ENCODE assay signal across 10 cellular contexts in the genomic region with DNA sequence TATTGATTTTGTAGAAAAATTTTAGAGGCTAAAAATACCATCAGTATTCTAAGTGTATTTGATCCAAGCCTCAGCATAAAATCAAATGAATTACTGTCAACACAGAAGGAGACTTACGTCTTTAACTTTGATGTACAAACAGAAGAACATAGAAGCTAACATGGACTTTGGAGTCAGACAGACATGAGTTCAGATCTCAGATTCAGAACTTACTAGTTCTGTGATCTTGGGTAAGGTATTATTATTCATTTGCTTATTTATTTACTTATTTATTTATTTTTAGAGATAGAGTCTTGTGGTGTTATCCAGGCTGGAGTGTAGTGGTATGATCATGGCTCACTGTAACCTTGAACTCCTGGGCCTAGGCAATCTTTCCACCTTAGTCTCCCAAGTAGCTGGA. TPM values are rescaled to one million over a fixed set of nuclear protein-coding genes. Genes with fewer than 3 reads are reported as not detected.
DNase-seq lines count a peak whose midpoint lies in the region; ATAC-seq, FAIRE-seq and TF ChIP-seq lines count a peak whose summit lies in the region.
"Had no signal": no experiment of that assay in that cellular context is flagged by ENCODE, and none has a peak within 500 bp of the region (broad histone marks: within the 10 kb centered on the region; RNA-seq: fewer than 3 reads in every experiment).

No MANE protein-coding gene starts in this region.

- no peaks in the 10 kb centered on the region for H3K79me2 ChIP-seq in fibroblast of lung (ENCODE audit: control insufficient read depth, insufficient read depth, low read length)

- 0 out of 2 replicates have a peak, but pooled peaks cover 3% of the 10 kb centered on the region for H3K4me1 ChIP-seq in SJCRH30
- H3K4me1 ChIP-seq in fibroblast of lung (ENCODE audit: control insufficient read depth, extremely low read depth, insufficient read depth, low read length) = peaks cover 3% of the 10 kb centered on the region
- peaks cover 0 to 61% (median 32%) of the 10 kb centered on the region in 5 donors for H3K4me1 ChIP-seq in subcutaneous abdominal adipose tissue (ENCODE audit: control insufficient read depth in 5 of 5, insufficient read depth in 5 of 5, low read length in 5 of 5)

- TF ChIP-seq CTCF in fibroblast of lung (conservative IDR thresholded peaks at IDR 0.05 in 1 of 2, IDR thresholded peaks at IDR 0.05 in 1 of 2; ENCODE audit: low read depth in 1 of 2, low read length in 2 of 2) (no peak), D721Med (IDR thresholded peaks at IDR 0.05; ENCODE audit: insufficient read depth, missing control alignments) (no peak)

- no peak overlapping the region for H3K27ac ChIP-seq in SJCRH30
- peak overlapping the region; percentile 72 for H3K27ac ChIP-seq in fibroblast of lung (ENCODE audit: insufficient read depth, low read length)
- H3K27ac ChIP-seq in subcutaneous abdominal adipose tissue (ENCODE audit: low read depth, low read length) = peak overlapping the region; percentile 80

- FAIRE-seq in D721Med (lab: Jason Lieb, UNC) = no peak

- peak overlapping the region; percentile 96 for H2AFZ ChIP-seq in fibroblast of lung (ENCODE audit: low read length)

- peaks cover 9% of the 10 kb centered on the region for H3K27me3 ChIP-seq in SJCRH30
- no peaks in the 10 kb centered on the region for H3K27me3 ChIP-seq in fibroblast of lung (ENCODE audit: control insufficient read depth, insufficient read depth, low read length)
- H3K27me3 ChIP-seq in subcutaneous abdominal adipose tissue (ENCODE audit: control insufficient read depth in 5 of 5, insufficient read depth in 4 of 5, low read length in 5 of 5) = no peaks in the 10 kb centered on the region

- no peaks in the 10 kb centered on the region for H3K27me3 Mint-ChIP-seq in activated T-cell treated with anti-CD3 and anti-CD28 coated beads, Interleukin-2, amount 50 U/mL, for 4 hours (ENCODE audit: low read depth)

- peak overlapping the region; percentile 20 for H3K9ac ChIP-seq in fibroblast of lung (ENCODE audit: insufficient read depth, low read length)
- H3K9ac ChIP-seq in subcutaneous abdominal adipose tissue (ENCODE audit: low read length in 5 of 5) = peak overlapping the region in 4 of 5 donors; percentile 2 to 62 (median 46)

- H4K20me1 ChIP-seq in fibroblast of lung (ENCODE audit: control insufficient read depth, extremely low read depth, insufficient read depth, low read length) = no peaks in the 10 kb centered on the region

- no peak for DNase-seq in activated T-cell treated with anti-CD3 and anti-CD28 coated beads, Interleukin-2, amount 50 U/mL, for 4 hours
- DNase-seq in activated T-cell treated with anti-CD3 and anti-CD28 coated beads for 4 hours (no peak), SJCRH30 (no peak), fibroblast of lung (ENCODE audit: low read depth in 2 of 2) (no peak), GOT3 (lab: John Stamatoyannopoulos, UW) (no peak), D721Med (ENCODE audit: insufficient read length, low spot score) (no peak)
- DNase-seq in stimulated activated naive CD4-positive, alpha-beta T cell treated with Interleukin-2 at 50 U/mL for 16 hours (lab: John Stamatoyannopoulos, UW) = no peak
- DNase-seq: T-helper 9 cell had no signal

- H3K9me3 Mint-ChIP-seq in activated T-cell treated with anti-CD3 and anti-CD28 coated beads, Interleukin-2, amount 50 U/mL, for 4 hours = no peaks in the 10 kb centered on the region

- H3K9me3 ChIP-seq in SJCRH30 (replicated peaks) (no peaks in the 10 kb centered on the region), fibroblast of lung (ENCODE audit: control insufficient read depth, insufficient read depth, low read depth, low read length) (no peaks in the 10 kb centered on the region), subcutaneous abdominal adipose tissue (ENCODE audit: control insufficient read depth in 5 of 5, low read length in 5 of 5) (no peaks in the 10 kb centered on the region)
- H3K9me3 ChIP-seq: gastroesophageal sphincter had no signal

- peak overlapping the region; percentile 89 for H3K4me3 Mint-ChIP-seq in activated T-cell treated with anti-CD3 and anti-CD28 coated beads, Interleukin-2, amount 50 U/mL, for 4 hours

- H3K4me2 ChIP-seq in fibroblast of lung (ENCODE audit: extremely low read depth, insufficient read depth, low read length) = peak overlapping the region; percentile 95

- ATAC-seq in activated T-cell treated with anti-CD3 and anti-CD28 coated beads, Interleukin-2, amount 50 U/mL, for 4 hours = no peak

- H3K4me3 ChIP-seq in SJCRH30 (peak overlapping the region; percentile 44), fibroblast of lung (replicated peaks in 1 of 4; ENCODE audit: control extremely low read depth in 1 of 4, insufficient read depth in 1 of 4, low read depth in 3 of 4, low read length in 4 of 4) (peak overlapping the region; percentile 39 to 48 (median 44)), subcutaneous abdominal adipose tissue (ENCODE audit: low read depth in 1 of 5, low read length in 5 of 5) (peak overlapping the region in 4 of 5 donors; percentile 66 to 71 (median 68))

- H3K36me3 Mint-ChIP-seq in activated T-cell treated with anti-CD3 and anti-CD28 coated beads, Interleukin-2, amount 50 U/mL, for 4 hours (ENCODE audit: insufficient read depth) = no peaks in the 10 kb centered on the region

- peaks cover 51% of the 10 kb centered on the region for H3K4me1 Mint-ChIP-seq in activated T-cell treated with anti-CD3 and anti-CD28 coated beads, Interleukin-2, amount 50 U/mL, for 4 hours (ENCODE audit: low read depth)

- H3K36me3 ChIP-seq in SJCRH30 (no peaks in the 10 kb centered on the region), fibroblast of lung (ENCODE audit: control insufficient read depth, insufficient read depth, low read length) (no peaks in the 10 kb centered on the region), subcutaneous abdominal adipose tissue (ENCODE audit: control insufficient read depth in 5 of 5, insufficient read depth in 5 of 5, low read length in 5 of 5) (no peaks in the 10 kb centered on the region)
- H3K36me3 ChIP-seq: gastroesophageal sphincter had no signal

RNA-seq across cellular contexts. Expression of gene SLFN12L, which starts 4.0 kb away (rescaled TPM):
- 10 to 100 TPM in 1 of 3 donors, 1 to 10 TPM in 2; 9.0 to 15.1 (median 9.1) TPM for total RNA-seq in activated T-cell treated with anti-CD3 and anti-CD28 coated beads, Interleukin-2, amount 50 U/mL, for 4 hours
- not detected in 2 replicates for total RNA-seq in SJCRH30 (2014; rRNA removed; shearing (Covaris generic))
- total RNA-seq in fibroblast of lung = 0.17 and 0.26 TPM in 2 replicates
- polyA plus RNA-seq in fibroblast of lung = 0.08 and 0.09 TPM in 2 replicates
- polyA plus RNA-seq in fibroblast of lung (2012) = 0.07 TPM in 2 replicates
- polyA minus RNA-seq in fibroblast of lung (ENCODE audit: low replicate concordance) = 0.11 TPM in 1 of 2 replicates, not detected in the other

RNA-seq across cellular contexts. Expression of gene SLFN14, which starts 19.2 kb away (rescaled TPM):
- total RNA-seq in activated T-cell treated with anti-CD3 and anti-CD28 coated beads, Interleukin-2, amount 50 U/mL, for 4 hours = not detected
- total RNA-seq in SJCRH30 (2014; rRNA removed; shearing (Covaris generic)) = not detected in 2 replicates
- total RNA-seq in fibroblast of lung = not detected in 2 replicates
- polyA plus RNA-seq in fibroblast of lung = not detected in 2 replicates
- polyA plus RNA-seq in fibroblast of lung (2012) = not detected in 2 replicates
- polyA minus RNA-seq in fibroblast of lung (ENCODE audit: low replicate concordance) = not detected in 2 replicates
- total RNA-seq: gastroesophageal sphincter had no signal

RNA-seq across cellular contexts. Expression of gene PEX12, which starts 36.9 kb away (rescaled TPM):
- 1 to 10 TPM; 6.6 to 9.6 (median 9.0) TPM for total RNA-seq in activated T-cell treated with anti-CD3 and anti-CD28 coated beads, Interleukin-2, amount 50 U/mL, for 4 hours
- 8.4 and 9.4 TPM in 2 replicates for total RNA-seq in SJCRH30 (2014; rRNA removed; shearing (Covaris generic))
- 6.2 and 7.1 TPM in 2 replicates for total RNA-seq in fibroblast of lung
- polyA plus RNA-seq in fibroblast of lung = 9.5 and 9.7 TPM in 2 replicates
- polyA plus RNA-seq in fibroblast of lung (2012) = 5.0 and 5.2 TPM in 2 replicates
- polyA minus RNA-seq in fibroblast of lung (ENCODE audit: low replicate concordance) = 9.5 and 13.6 TPM in 2 replicates

RNA-seq across cellular contexts. Expression of gene AP2B1, which starts 45.7 kb away (rescaled TPM):
- 100 to 1,000 TPM; 119 to 129 (median 126) TPM for total RNA-seq in activated T-cell treated with anti-CD3 and anti-CD28 coated beads, Interleukin-2, amount 50 U/mL, for 4 hours
- 113 and 123 TPM in 2 replicates for total RNA-seq in SJCRH30 (2014; rRNA removed; shearing (Covaris generic))
- total RNA-seq in fibroblast of lung = 61.6 and 109 TPM in 2 replicates
- polyA plus RNA-seq in fibroblast of lung = 226 and 236 TPM in 2 replicates
- polyA plus RNA-seq in fibroblast of lung (2012) = 135 and 147 TPM in 2 replicates
- 173 and 196 TPM in 2 replicates for polyA minus RNA-seq in fibroblast of lung (ENCODE audit: low replicate concordance)
